In genomic region chr17:8383143-8383974, GRCh38 we compare ENCODE assay signal across 8 cellular contexts. TPM values are rescaled to one million over a fixed set of nuclear protein-coding genes. Genes with fewer than 3 reads are reported as not detected.
A peak's percentile ranks its signal among the peaks of the same experiment; 100 is the strongest.
DNase-seq lines count a peak whose midpoint lies in the region; ATAC-seq and TF ChIP-seq lines count a peak whose summit lies in the region.

RPL26 (minus strand) TSS chr17:8383193; CDS start chr17:8382310, 883 bp downstream.

- peak within 1 kb of the TSS; percentile 65 to 99 (median 86) for H3K4me3 ChIP-seq in dorsolateral prefrontal cortex
- H3K4me3 ChIP-seq in right lobe of liver: peak within 1 kb of the TSS; percentile 64 to 90 (median 73)

- no peaks in the 10 kb centered on the region for H3K9me3 Mint-ChIP-seq in CD14-positive monocyte

- peak within 1 kb of the TSS; percentile 95 to 98 for H3K4me3 Mint-ChIP-seq in CD14-positive monocyte

- no peaks in the 10 kb centered on the region for H3K27me3 Mint-ChIP-seq in CD14-positive monocyte (ENCODE audit: low read depth in 3 of 3)

- no peaks in the 10 kb centered on the region for H3K9me3 ChIP-seq in right lobe of liver

- DNase-seq in CD14-positive monocyte (ENCODE audit: low spot score): peak; percentile 96
- DNase-seq in NCI-H748 treated with DMSO at 0.1 percent for 48 hours (lab: John Stamatoyannopoulos, UW): peak; percentile 99
- peak; percentile 94 to 95 for DNase-seq in activated CD4-positive, alpha-beta T cell treated with anti-CD3 and anti-CD28 coated beads, Interleukin-2, amount 50 U/mL, for 4 hours
- peak; percentile 84 to 98 (median 94) for DNase-seq in dorsolateral prefrontal cortex
- DNase-seq in right lobe of liver: peak; percentile 93 to 96 (median 95)
- DNase-seq in stimulated activated CD4-positive, alpha-beta T cell treated with anti-CD3 and anti-CD28 coated beads, Interleukin-4, amount 100 ng/mL, for 48 hours (ENCODE audit: low read depth in 2 of 2): peak; percentile 83 to 92

- intact Hi-C loops in CD14-positive monocyte (cut with micrococcal nuclease): loop anchor here (5.0 to 10.0 kb wide), 3 partner anchors 54 to 401 kb away; partner anchors contain the start of genes CCDC42 (in 2 of the 2) and NDEL1 (in 1 of the 2)
- intact Hi-C loops in dorsolateral prefrontal cortex (cut with DNase I): loop anchor here (5.0 to 10.0 kb wide), 4 partner anchors 54 to 361 kb away; partner anchors contain the start of genes CCDC42 (in 2 of the 2), CTC1 (in 1 of the 2), NDEL1 (in 1 of the 2) and PFAS (in 1 of the 2)
- intact Hi-C loops in right lobe of liver (cut with DNase I): no loop called here

- peak; percentile 90 for ATAC-seq in GM19351 (IDR thresholded peaks at IDR 0.05; ENCODE audit: unreplicated experiment)
- peak; percentile 71 for ATAC-seq in HG03558 (IDR thresholded peaks at IDR 0.05; ENCODE audit: extremely low read depth, unreplicated experiment)
- peak; percentile 90 to 95 (median 93) for ATAC-seq in right lobe of liver

- H3K27ac ChIP-seq in dorsolateral prefrontal cortex: peak within 1 kb of the TSS; percentile 73 to 98 (median 89)
- H3K27ac ChIP-seq in right lobe of liver: peak within 1 kb of the TSS; percentile 46 to 85 (median 75)

- TF ChIP-seq POLR2A in right lobe of liver (IDR thresholded peaks at IDR 0.05): peak; percentile 77

- H3K27ac Mint-ChIP-seq in CD14-positive monocyte: peak within 1 kb of the TSS; percentile 89 to 95 (median 93)

- H3K27me3 ChIP-seq in dorsolateral prefrontal cortex (no peaks in the 10 kb centered on the region), right lobe of liver (no peaks in the 10 kb centered on the region)

- H3K4me1 ChIP-seq in right lobe of liver: peaks cover 0 to 27% (median 10%) of the 10 kb centered on the region in 4 donors

- WGBS in right lobe of liver (ENCODE audit: insufficient coverage, low coverage, low lambda C conversion rate, missing lambda C conversion rate): 0% methylated on average over 13 of the region's 70 CpGs

- peaks cover 6 to 34% (median 21%) of the 10 kb centered on the region in 4 donors for H3K36me3 ChIP-seq in right lobe of liver

- peaks cover 32 to 35% of the 10 kb centered on the region in 2 donors for H3K36me3 Mint-ChIP-seq in CD14-positive monocyte

- H3K4me1 Mint-ChIP-seq in CD14-positive monocyte: peaks cover 34% of the 10 kb centered on the region

- TF ChIP-seq CTCF in CD14-positive monocyte (IDR thresholded peaks at IDR 0.05): peak; percentile 100
- TF ChIP-seq CTCF in dorsolateral prefrontal cortex (IDR thresholded peaks at IDR 0.05 in 54 of 56, conservative IDR thresholded peaks at IDR 0.05 in 2 of 56; ENCODE audit: low read depth in 1 of 56, partially characterized antibody in 56 of 56): peak; percentile 94 to 100 (median 99)
- TF ChIP-seq CTCF in right lobe of liver (IDR thresholded peaks at IDR 0.05): peak; percentile 98 to 100 (median 100)

RNA-seq across cellular contexts. Expression of gene RPL26, which starts in this region (rescaled TPM):
- polyA plus RNA-seq in CD14-positive monocyte: 100 to 1,000 TPM; 859 to 884 TPM
- total RNA-seq in dorsolateral prefrontal cortex (100 to 1,000 TPM; 443 to 743 (median 592) TPM), right lobe of liver (1,000 to 10,000 TPM in 2 of 6 experiments, 100 to 1,000 TPM in 4; 467 to 1,753 (median 509) TPM)

Comparison
In these comparisons a context has a peak if more than half of its experiments do, and no peak if none do; other contexts are left out.
1. Peak in every context shown above with its lines: DNase-seq, ATAC-seq, H3K4me3 ChIP-seq and H3K27ac ChIP-seq.
2. intact Hi-C loops: an anchor here in CD14-positive monocyte (5.0 to 10.0 kb wide) and dorsolateral prefrontal cortex (5.0 to 10.0 kb wide); none called in right lobe of liver.